ENCODE assay signal across 23 cellular contexts in the genomic region with DNA sequence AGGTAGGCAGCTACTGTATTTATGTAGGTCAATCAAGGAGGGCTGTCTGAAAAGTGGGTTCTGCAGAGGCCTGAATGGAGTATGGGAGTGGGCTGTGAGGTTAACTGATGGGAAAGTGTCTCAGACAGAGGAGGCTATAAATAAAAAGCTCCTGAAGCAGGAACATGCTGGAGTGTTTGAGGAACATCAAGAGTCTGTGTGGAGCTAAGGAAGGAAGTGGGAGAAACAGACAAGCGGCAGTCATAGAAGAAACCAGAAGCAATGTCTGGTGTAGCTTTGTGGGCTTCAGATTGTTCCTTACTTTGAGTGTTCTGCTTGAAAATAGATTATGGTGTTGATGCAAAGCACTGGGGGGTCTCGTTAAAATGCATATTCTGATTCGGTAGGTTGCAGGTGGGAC.
DNase-seq lines count a peak whose midpoint lies in the region; ATAC-seq lines count a peak whose summit lies in the region.
"Had no signal": no experiment of that assay in that cellular context is flagged by ENCODE, and none has a peak within 500 bp of the region (broad histone marks: within the 10 kb centered on the region; RNA-seq: fewer than 3 reads in every experiment).

No MANE protein-coding gene starts in this region.

- ATAC-seq in stimulated activated memory B cell treated with anti-CD40 and anti-IgM and Interleukin-4, amounts not matched to agents 10 μg/mL and 1 μg/mL and 100 μg/mL, for 72 hours, result peak; percentile 43
- no peak for ATAC-seq in activated T-helper 17 cell treated with anti-CD3 and anti-CD28 coated beads, Interleukin-2, amount 50 U/mL, for 72 hours (replicated peaks)
- no peak for ATAC-seq in HG02885 (IDR thresholded peaks at IDR 0.05; ENCODE audit: poor library complexity, unreplicated experiment)
- ATAC-seq: HepG2, Right ventricle myocardium inferior had no signal

- H3K36me3 Mint-ChIP-seq in dendritic cell treated with granulocyte-macrophage colony-stimulating factor and Interleukin-4, amounts not matched to agents 40 ng/mL and 50 ng/mL, for 4 days (ENCODE audit: low read depth), result no peaks in the 10 kb centered on the region
- no peaks in the 10 kb centered on the region for H3K36me3 Mint-ChIP-seq in stimulated activated memory B cell treated with anti-CD40 and anti-IgM and Interleukin-4, amounts not matched to agents 10 μg/mL and 1 μg/mL and 100 μg/mL, for 72 hours
- H3K36me3 Mint-ChIP-seq in activated T-helper 17 cell treated with anti-CD3 and anti-CD28 coated beads, Interleukin-2, amount 50 U/mL, for 72 hours (ENCODE audit: low read depth), result no peaks in the 10 kb centered on the region

- H3K27ac Mint-ChIP-seq in dendritic cell treated with granulocyte-macrophage colony-stimulating factor and Interleukin-4, amounts not matched to agents 40 ng/mL and 50 ng/mL, for 4 days, result peak overlapping the region; percentile 72
- no peak overlapping the region for H3K27ac Mint-ChIP-seq in stimulated activated memory B cell treated with anti-CD40 and anti-IgM and Interleukin-4, amounts not matched to agents 10 μg/mL and 1 μg/mL and 100 μg/mL, for 72 hours
- no peak overlapping the region for H3K27ac Mint-ChIP-seq in activated T-helper 17 cell treated with anti-CD3 and anti-CD28 coated beads, Interleukin-2, amount 50 U/mL, for 72 hours
- H3K27ac Mint-ChIP-seq: CD4-positive, alpha-beta T cell; H9 had no signal

- H3K9me3 Mint-ChIP-seq in dendritic cell treated with granulocyte-macrophage colony-stimulating factor and Interleukin-4, amounts not matched to agents 40 ng/mL and 50 ng/mL, for 4 days, result no peaks in the 10 kb centered on the region
- H3K9me3 Mint-ChIP-seq in stimulated activated memory B cell treated with anti-CD40 and anti-IgM and Interleukin-4, amounts not matched to agents 10 μg/mL and 1 μg/mL and 100 μg/mL, for 72 hours, result no peaks in the 10 kb centered on the region
- H3K9me3 Mint-ChIP-seq in activated T-helper 17 cell treated with anti-CD3 and anti-CD28 coated beads, Interleukin-2, amount 50 U/mL, for 72 hours, result no peaks in the 10 kb centered on the region
- H3K9me3 Mint-ChIP-seq: CD4-positive, alpha-beta T cell had no signal

- DNase-seq in Ammon's horn (ENCODE audit: low spot score) (peak; percentile 64), KBM-7 (peak; percentile 3), mesenteric fat pad (ENCODE audit: low spot score) (no peak)
- DNase-seq: 8988T; ACHN; CD4-positive, alpha-beta T cell; H9; NCI-H1105 treated with DMSO at 0.1 percent for 48 hours; NCI-H146; NCI-H1930; NCI-H2107; NCI-H446 treated with DMSO at 0.1 percent for 48 hours; NCI-H526; NCI-H82; NK-92 treated with Interleukin-12 subunit alpha and Interleukin-12 subunit beta, amount 100 ng/mL, for 24 hours; PC-9; SJCRH30 had no signal

- intact Hi-C loops in dendritic cell treated with granulocyte-macrophage colony-stimulating factor and Interleukin-4, amounts not matched to agents 40 ng/mL and 50 ng/mL, for 4 days (cut with micrococcal nuclease), result no loop called here

- H3K4me1 Mint-ChIP-seq in dendritic cell treated with granulocyte-macrophage colony-stimulating factor and Interleukin-4, amounts not matched to agents 40 ng/mL and 50 ng/mL, for 4 days (ENCODE audit: low read depth), result peaks cover 26% of the 10 kb centered on the region
- peaks cover 6% of the 10 kb centered on the region for H3K4me1 Mint-ChIP-seq in stimulated activated memory B cell treated with anti-CD40 and anti-IgM and Interleukin-4, amounts not matched to agents 10 μg/mL and 1 μg/mL and 100 μg/mL, for 72 hours
- no peaks in the 10 kb centered on the region for H3K4me1 Mint-ChIP-seq in activated T-helper 17 cell treated with anti-CD3 and anti-CD28 coated beads, Interleukin-2, amount 50 U/mL, for 72 hours

- no peaks in the 10 kb centered on the region for H3K27me3 Mint-ChIP-seq in dendritic cell treated with granulocyte-macrophage colony-stimulating factor and Interleukin-4, amounts not matched to agents 40 ng/mL and 50 ng/mL, for 4 days
- peaks cover 30% of the 10 kb centered on the region for H3K27me3 Mint-ChIP-seq in stimulated activated memory B cell treated with anti-CD40 and anti-IgM and Interleukin-4, amounts not matched to agents 10 μg/mL and 1 μg/mL and 100 μg/mL, for 72 hours
- peaks cover 13% of the 10 kb centered on the region for H3K27me3 Mint-ChIP-seq in activated T-helper 17 cell treated with anti-CD3 and anti-CD28 coated beads, Interleukin-2, amount 50 U/mL, for 72 hours

- H3K4me3 Mint-ChIP-seq in dendritic cell treated with granulocyte-macrophage colony-stimulating factor and Interleukin-4, amounts not matched to agents 40 ng/mL and 50 ng/mL, for 4 days, result no peak overlapping the region
- H3K4me3 Mint-ChIP-seq in stimulated activated memory B cell treated with anti-CD40 and anti-IgM and Interleukin-4, amounts not matched to agents 10 μg/mL and 1 μg/mL and 100 μg/mL, for 72 hours, result no peak overlapping the region
- no peak overlapping the region for H3K4me3 Mint-ChIP-seq in activated T-helper 17 cell treated with anti-CD3 and anti-CD28 coated beads, Interleukin-2, amount 50 U/mL, for 72 hours
- H3K4me3 Mint-ChIP-seq: CD4-positive, alpha-beta T cell; H9 had no signal

- in situ Hi-C loops in KBM-7 (cut with MboI; ENCODE audit: low pct_unique_long_range_greater_than_20kb, low sequenced_read_pairs), result no loop called here
